4 cellular contexts compared by ENCODE assay signal in genomic region chr1:103721473-103721872, GRCh38. TPM values are rescaled to one million over a fixed set of nuclear protein-coding genes. Genes with fewer than 3 reads are reported as not detected.
"Had no signal": no experiment of that assay in that cellular context is flagged by ENCODE, and none has a peak within 500 bp of the region (broad histone marks: within the 10 kb centered on the region; RNA-seq: fewer than 3 reads in every experiment).

No MANE protein-coding gene starts in this region.

RNA-seq across cellular contexts. Expression of gene AMY1B, which starts 25.5 kb away (rescaled TPM):
- total RNA-seq: LHCN-M2, M059J, MCF 10A, NCI-H460 had no signal

RNA-seq across cellular contexts. Expression of gene AMY1C, which starts 28.2 kb away (rescaled TPM):
- total RNA-seq: LHCN-M2, M059J, MCF 10A, NCI-H460 had no signal
